26 cellular contexts compared by ENCODE assay signal in the genomic region with DNA sequence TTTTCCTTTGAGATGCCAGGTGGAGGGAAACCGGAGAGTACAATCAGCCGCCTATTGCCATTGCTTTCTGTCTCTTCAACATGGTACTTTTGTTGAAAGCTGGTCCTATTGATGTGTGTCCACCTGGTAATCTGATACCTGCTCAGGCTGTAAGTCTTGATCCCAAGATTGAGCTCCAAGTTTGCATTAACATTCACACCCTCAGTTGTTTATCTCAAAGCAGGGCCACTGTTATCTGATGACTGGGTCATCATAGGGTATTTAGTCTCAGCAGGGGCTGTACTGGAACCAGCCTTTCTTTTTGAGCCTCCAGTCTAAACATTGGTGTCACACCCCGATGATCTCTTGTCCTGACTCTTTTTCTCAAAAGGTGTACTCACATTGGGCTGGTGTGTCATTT.
DNase-seq lines count a peak whose midpoint lies in the region; ATAC-seq, FAIRE-seq and TF ChIP-seq lines count a peak whose summit lies in the region.
"Had no signal": no experiment of that assay in that cellular context is flagged by ENCODE, and none has a peak within 500 bp of the region (broad histone marks: within the 10 kb centered on the region; RNA-seq: fewer than 3 reads in every experiment).

No MANE protein-coding gene starts in this region.

- peaks cover 3% of the 10 kb centered on the region for H3K27me3 ChIP-seq in endodermal cell (ENCODE audit: control insufficient read depth, insufficient read depth, low read length, poor library complexity, severe bottlenecking)
- no peaks in the 10 kb centered on the region for H3K27me3 ChIP-seq in PC-9 (ENCODE audit: insufficient read depth, low read depth)
- H3K27me3 ChIP-seq: BLaER1 treated with 17β-estradiol and CSF1 and Interleukin-3, amounts not matched to agents 10 nM and 100 nM had no signal

- H3K4me1 ChIP-seq in endodermal cell (ENCODE audit: control insufficient read depth, insufficient read depth, low read length) (peaks cover 5% of the 10 kb centered on the region), OCI-LY7 (ENCODE audit: insufficient read depth, low read length, poor library complexity, severe bottlenecking) (no peaks in the 10 kb centered on the region), PC-9 (replicated peaks; ENCODE audit: insufficient read depth) (no peaks in the 10 kb centered on the region)
- H3K4me1 ChIP-seq: A549; BLaER1 treated with 17β-estradiol and CSF1 and Interleukin-3, amounts not matched to agents 10 nM and 100 nM; Caco-2 had no signal

- H3K27ac ChIP-seq in endodermal cell (ENCODE audit: low read depth, low read length) (no peak overlapping the region), OCI-LY7 (ENCODE audit: low read depth, low read length, poor library complexity, severe bottlenecking) (no peak overlapping the region), PC-9 (no peak overlapping the region)
- H3K27ac ChIP-seq: 22Rv1; A549; BLaER1 treated with 17β-estradiol and CSF1 and Interleukin-3, amounts not matched to agents 10 nM and 100 nM; C4-2B had no signal

- H3K79me2 ChIP-seq in OCI-LY7 (ENCODE audit: insufficient read depth, low read depth, low read length) (no peaks in the 10 kb centered on the region), PC-9 (ENCODE audit: low read depth) (no peaks in the 10 kb centered on the region)

- H3K4me2 ChIP-seq in OCI-LY7 (ENCODE audit: low read length) (no peak overlapping the region), PC-9 (no peak overlapping the region)
- H3K4me2 ChIP-seq: A549; BLaER1 treated with 17β-estradiol and CSF1 and Interleukin-3, amounts not matched to agents 10 nM and 100 nM had no signal

- H3K4me3 ChIP-seq in endodermal cell (ENCODE audit: low read length) (no peak overlapping the region), OCI-LY7 (ENCODE audit: low read depth, low read length, poor library complexity, severe bottlenecking) (no peak overlapping the region), PC-9 (no peak overlapping the region)
- H3K4me3 ChIP-seq: A549; BLaER1 treated with 17β-estradiol and CSF1 and Interleukin-3, amounts not matched to agents 10 nM and 100 nM had no signal

- H2AFZ ChIP-seq in OCI-LY7 (ENCODE audit: low read length) (no peak overlapping the region), PC-9 (no peak overlapping the region)

- POLR2A ChIA-PET in OCI-LY7 (lab: Charles Lee) = interaction anchor here (0.6 kb wide), 1 partner anchor 178 kb away, joined by 3 read pairs; no protein-coding TSS in a partner anchor
- POLR2A ChIA-PET in PC-9 (lab: Charles Lee; ENCODE audit: unreplicated experiment) = no interaction called here

- no peak overlapping the region for H3K4me3 Mint-ChIP-seq in endodermal cell
- no peak overlapping the region for H3K4me3 Mint-ChIP-seq in stimulated activated effector memory CD8-positive, alpha-beta T cell treated with anti-CD3 and anti-CD28 coated beads, Interleukin-12 subunit alpha, Interleukin-12 subunit beta, amount 100 ng/mL, for 72 hours
- H3K4me3 Mint-ChIP-seq: B cell; CD4-positive, alpha-beta T cell; CD8-positive, alpha-beta T cell had no signal

- H3K9me3 Mint-ChIP-seq in endodermal cell = no peaks in the 10 kb centered on the region
- H3K9me3 Mint-ChIP-seq in stimulated activated effector memory CD8-positive, alpha-beta T cell treated with anti-CD3 and anti-CD28 coated beads, Interleukin-12 subunit alpha, Interleukin-12 subunit beta, amount 100 ng/mL, for 72 hours = peaks cover 3% of the 10 kb centered on the region
- H3K9me3 Mint-ChIP-seq: CD4-positive, alpha-beta T cell; CD8-positive, alpha-beta T cell had no signal

- TF ChIP-seq CTCF in endodermal cell (conservative IDR thresholded peaks at IDR 0.05) = no peak
- no peak for TF ChIP-seq CTCF in OCI-LY7 (conservative IDR thresholded peaks at IDR 0.05; ENCODE audit: low read length)
- TF ChIP-seq CTCF in PC-9 (conservative IDR thresholded peaks at IDR 0.05) = no peak

- H3K9ac ChIP-seq in endodermal cell (ENCODE audit: extremely low read depth, low read length, poor library complexity, severe bottlenecking) = no peak overlapping the region
- H3K9ac ChIP-seq: BLaER1 treated with 17β-estradiol and CSF1 and Interleukin-3, amounts not matched to agents 10 nM and 100 nM had no signal

- CTCF ChIA-PET in OCI-LY7 (lab: Charles Lee; ENCODE audit: unreplicated experiment) (interaction anchor here (0.6 kb wide), 1 partner anchor 93 kb away, joined by 4 read pairs; no protein-coding TSS in a partner anchor), PC-9 (lab: Charles Lee) (interaction anchor here (0.6 kb wide), 1 partner anchor 246 kb away, joined by 7 read pairs; no protein-coding TSS in a partner anchor)

- H3K36me3 Mint-ChIP-seq in endodermal cell (ENCODE audit: low read depth) = no peaks in the 10 kb centered on the region
- H3K36me3 Mint-ChIP-seq in stimulated activated effector memory CD8-positive, alpha-beta T cell treated with anti-CD3 and anti-CD28 coated beads, Interleukin-12 subunit alpha, Interleukin-12 subunit beta, amount 100 ng/mL, for 72 hours = no peaks in the 10 kb centered on the region
- H3K36me3 Mint-ChIP-seq: CD8-positive, alpha-beta T cell had no signal

- H3K4me1 Mint-ChIP-seq in endodermal cell = peaks cover 17% of the 10 kb centered on the region
- no peaks in the 10 kb centered on the region for H3K4me1 Mint-ChIP-seq in stimulated activated effector memory CD8-positive, alpha-beta T cell treated with anti-CD3 and anti-CD28 coated beads, Interleukin-12 subunit alpha, Interleukin-12 subunit beta, amount 100 ng/mL, for 72 hours
- H3K4me1 Mint-ChIP-seq: B cell had no signal

- H3F3A ChIP-seq in PC-9 (ENCODE audit: insufficient read depth, low read depth) = no peaks in the 10 kb centered on the region

- no peak for ATAC-seq in stimulated activated effector memory CD8-positive, alpha-beta T cell treated with anti-CD3 and anti-CD28 coated beads, Interleukin-12 subunit alpha, Interleukin-12 subunit beta, amount 100 ng/mL, for 72 hours
- ATAC-seq: A549; CD8-positive, alpha-beta T cell had no signal

- no peaks in the 10 kb centered on the region for H3K9me3 ChIP-seq in endodermal cell (ENCODE audit: control insufficient read depth, low read length)
- no peaks in the 10 kb centered on the region for H3K9me3 ChIP-seq in OCI-LY7 (ENCODE audit: low read length)
- H3K9me3 ChIP-seq in PC-9 (ENCODE audit: insufficient read depth, low read depth) = no peaks in the 10 kb centered on the region
- H3K9me3 ChIP-seq: A549; BLaER1 treated with 17β-estradiol and CSF1 and Interleukin-3, amounts not matched to agents 10 nM and 100 nM; Caco-2 had no signal

- no peaks in the 10 kb centered on the region for H3K9me2 ChIP-seq in OCI-LY7 (ENCODE audit: insufficient read depth, low read length)
- no peaks in the 10 kb centered on the region for H3K9me2 ChIP-seq in PC-9 (ENCODE audit: insufficient read depth)

- 80% methylated on average over 3 of the region's 3 CpGs; no CpG with 5 or more reads in 1 of the 2 experiments for WGBS in endodermal cell (ENCODE audit: insufficient coverage in 1 of 2, insufficient read length in 1 of 2), 2 experiments

- no peaks in the 10 kb centered on the region for H4K20me1 ChIP-seq in OCI-LY7 (ENCODE audit: insufficient read depth, low read length)
- H4K20me1 ChIP-seq in PC-9 (ENCODE audit: insufficient read depth) = no peaks in the 10 kb centered on the region
- H4K20me1 ChIP-seq: BLaER1 treated with 17β-estradiol and CSF1 and Interleukin-3, amounts not matched to agents 10 nM and 100 nM had no signal

- peaks cover 15% of the 10 kb centered on the region for H3K27me3 Mint-ChIP-seq in endodermal cell (ENCODE audit: insufficient read depth)
- H3K27me3 Mint-ChIP-seq: B cell; CD4-positive, alpha-beta T cell had no signal

- no peak overlapping the region for H3K27ac Mint-ChIP-seq in endodermal cell
- no peak overlapping the region for H3K27ac Mint-ChIP-seq in stimulated activated effector memory CD8-positive, alpha-beta T cell treated with anti-CD3 and anti-CD28 coated beads, Interleukin-12 subunit alpha, Interleukin-12 subunit beta, amount 100 ng/mL, for 72 hours
- H3K27ac Mint-ChIP-seq: B cell; CD4-positive, alpha-beta T cell; CD8-positive, alpha-beta T cell had no signal

- H3K36me3 ChIP-seq in endodermal cell (ENCODE audit: control insufficient read depth, insufficient read depth, low read length) (no peaks in the 10 kb centered on the region), OCI-LY7 (ENCODE audit: insufficient read depth, low read length) (no peaks in the 10 kb centered on the region), PC-9 (ENCODE audit: low read depth) (no peaks in the 10 kb centered on the region)
- H3K36me3 ChIP-seq: BLaER1 treated with 17β-estradiol and CSF1 and Interleukin-3, amounts not matched to agents 10 nM and 100 nM had no signal

- intact Hi-C loops in OCI-LY7 (cut with micrococcal nuclease; ENCODE audit: unreplicated experiment) = no loop called here
- intact Hi-C loops in PC-9 (cut with micrococcal nuclease; ENCODE audit: unreplicated experiment) = no loop called here

- no TSS peak for BruUV-seq in OCI-LY7 (replicated peaks; lab: Mats Ljungman, UMichigan)
- no TSS peak for BruUV-seq in PC-9 (replicated peaks; lab: Mats Ljungman, UMichigan)

- DNase-seq in ELF-1 (ENCODE audit: low read depth, low spot score) (peak; percentile 46), HTR-8/SVneo (ENCODE audit: insufficient read length, low spot score) (no peak), endodermal cell (peak; percentile 62), iPS-NIHi7 (ENCODE audit: extremely low spot score) (peak; percentile 22), OCI-LY7 (ENCODE audit: low spot score) (no peak), NK-92 (lab: John Stamatoyannopoulos, UW; ENCODE audit: unreplicated experiment) (no peak), PC-9 (no peak)
- no peak for DNase-seq in stimulated activated effector memory CD8-positive, alpha-beta T cell treated with anti-CD3 and anti-CD28 coated beads, Interleukin-12 subunit alpha, Interleukin-12 subunit beta, amount 100 ng/mL, for 72 hours (ENCODE audit: low spot score in 2 of 2)
- DNase-seq: AML-193; Caco-2; Calu3; CD4-positive, alpha-beta T cell; CD8-positive, alpha-beta T cell; DMS79; DND-41; EL; GF-D8 had no signal

- peak; percentile 31 for FAIRE-seq in HTR-8/SVneo (lab: Jason Lieb, UNC)
- FAIRE-seq: A549, D721Med, G401.6, GM12891, GM19239 had no signal

Comparison
In these comparisons a context has a peak if more than half of its experiments do, and no peak if none do; other contexts are left out.
1. DNase-seq: peak in ELF-1 (single experiment), endodermal cell (single experiment) and iPS-NIHi7 (single experiment); none in HTR-8/SVneo (single experiment), stimulated activated effector memory CD8-positive, alpha-beta T cell treated with anti-CD3 and anti-CD28 coated beads, Interleukin-12 subunit alpha, Interleukin-12 subunit beta, amount 100 ng/mL, for 72 hours (0 of 2), OCI-LY7 (single experiment), NK-92 (single experiment) and PC-9 (0 of 2).